Comparison of ENCODE assay signal across 9 cellular contexts in the genomic region with DNA sequence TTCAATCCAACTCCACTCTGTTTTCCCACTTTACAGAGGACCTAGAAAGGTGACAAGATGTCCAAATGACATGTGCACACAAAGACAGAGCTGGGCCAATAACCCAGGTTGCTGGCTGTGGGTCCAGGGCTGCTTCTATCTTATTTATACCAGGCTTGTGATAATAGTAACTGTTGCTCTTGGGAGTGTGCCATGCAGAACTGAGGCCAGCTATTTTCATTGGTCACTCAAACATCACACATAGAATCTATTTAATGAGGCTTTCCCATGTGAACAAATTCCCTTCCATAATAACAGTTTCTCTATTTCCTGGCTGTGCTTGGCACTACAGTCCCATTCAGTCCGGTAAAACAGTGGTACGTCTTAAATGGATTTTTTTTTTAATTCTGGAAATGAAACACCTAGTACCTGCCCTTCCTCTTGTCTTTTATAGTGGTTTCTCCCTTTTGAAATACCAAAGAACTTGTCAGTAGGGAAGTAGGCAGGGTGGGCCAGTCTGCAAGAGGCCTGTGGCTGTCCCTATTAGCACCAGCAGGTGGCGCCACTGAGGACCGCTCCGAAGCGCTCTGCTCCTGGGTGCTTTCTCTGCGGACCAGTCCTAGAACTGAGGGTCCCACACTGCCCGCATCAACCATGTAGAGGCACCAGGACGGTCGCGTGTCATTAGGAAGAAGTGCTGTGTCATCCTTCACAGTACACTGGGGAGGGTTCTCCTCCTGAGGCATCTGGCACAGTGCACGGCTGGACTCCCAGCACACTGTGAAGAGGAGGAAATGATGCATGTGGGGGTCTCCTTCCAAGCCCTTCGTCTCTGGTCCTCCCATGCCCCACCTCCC. TPM values are rescaled to one million over a fixed set of nuclear protein-coding genes. Genes with fewer than 3 reads are reported as not detected.
DNase-seq lines count a peak whose midpoint lies in the region; ATAC-seq and TF ChIP-seq lines count a peak whose summit lies in the region.
"Had no signal": no experiment of that assay in that cellular context is flagged by ENCODE, and none has a peak within 500 bp of the region (broad histone marks: within the 10 kb centered on the region; RNA-seq: fewer than 3 reads in every experiment).

No MANE protein-coding gene starts in this region.

- ATAC-seq in psoas muscle = peak; percentile 34 to 62 (median 60)
- peak; percentile 84 for ATAC-seq in aorta (ENCODE audit: low FRiP score)
- ATAC-seq in esophagus mucosa = no peak

- H3K36me3 Mint-ChIP-seq in HFFc6 (ENCODE audit: low read depth) = peaks cover 4% of the 10 kb centered on the region

- TF ChIP-seq CTCF in HFFc6 (IDR thresholded peaks at IDR 0.05) = peak; percentile 97
- TF ChIP-seq CTCF in Peyer's patch (IDR thresholded peaks at IDR 0.05) = peak in 5 of 6 experiments; percentile 58 to 80 (median 63)
- TF ChIP-seq CTCF in foreskin fibroblast (IDR thresholded peaks at IDR 0.05; ENCODE audit: low read depth, low read length) = peak; percentile 96
- peak; percentile 75 for TF ChIP-seq CTCF in psoas muscle (IDR thresholded peaks at IDR 0.05)

- H3K36me3 ChIP-seq in Peyer's patch (no peaks in the 10 kb centered on the region), psoas muscle (ENCODE audit: insufficient read depth in 1 of 2, low read depth in 1 of 2) (no peaks in the 10 kb centered on the region), aorta (ENCODE audit: control insufficient read depth in 1 of 2, insufficient read depth in 2 of 2, low read length in 1 of 2) (no peaks in the 10 kb centered on the region)

- no peaks in the 10 kb centered on the region for H3K4me1 ChIP-seq in Peyer's patch
- H3K4me1 ChIP-seq in psoas muscle = peaks cover 12% of the 10 kb centered on the region
- peaks cover 0 to 1% of the 10 kb centered on the region in 2 donors for H3K4me1 ChIP-seq in aorta (ENCODE audit: control insufficient read depth in 1 of 2, insufficient read depth in 2 of 2, low read length in 2 of 2)

- H3K9me3 Mint-ChIP-seq in HFFc6 = no peaks in the 10 kb centered on the region
- H3K9me3 Mint-ChIP-seq: T-helper 1 cell treated with Interleukin-12 subunit alpha and Interleukin-12 subunit beta and Interleukin-4 antibody, amounts not matched to agents 30 μg/mL and 1 μg/mL, for 36 hours had no signal

- H3K4me3 ChIP-seq in Peyer's patch = no peak overlapping the region
- no peak overlapping the region for H3K4me3 ChIP-seq in foreskin fibroblast (ENCODE audit: low read depth in 1 of 2, low read length in 2 of 2)
- peak overlapping the region; percentile 9 for H3K4me3 ChIP-seq in psoas muscle
- no peak overlapping the region for H3K4me3 ChIP-seq in aorta (ENCODE audit: low read length in 2 of 2)

- no peak for TF ChIP-seq POLR2A in Peyer's patch (IDR thresholded peaks at IDR 0.05)

- WGBS in psoas muscle, 3 donors = 43 to 49% (median 45%) methylated on average over 13 of the region's 13 CpGs
- 11 to 14% methylated on average over 13 of the region's 13 CpGs for WGBS in aorta, 2 donors

- H3K9me3 ChIP-seq in Peyer's patch (no peaks in the 10 kb centered on the region), psoas muscle (no peaks in the 10 kb centered on the region), aorta (ENCODE audit: control insufficient read depth, low read length) (no peaks in the 10 kb centered on the region)

- peak overlapping the region in 1 of 4 donors; percentile 43 for H3K27ac ChIP-seq in Peyer's patch
- no peak overlapping the region for H3K27ac ChIP-seq in psoas muscle
- peak overlapping the region in 1 of 2 donors; percentile 25 for H3K27ac ChIP-seq in aorta (ENCODE audit: low read depth in 1 of 2, low read length in 2 of 2)

- peaks cover 41% of the 10 kb centered on the region for H3K4me1 Mint-ChIP-seq in HFFc6 (ENCODE audit: low read depth)

- H3K4me3 Mint-ChIP-seq in HFFc6 = no peak overlapping the region
- H3K4me3 Mint-ChIP-seq: T-helper 1 cell treated with Interleukin-12 subunit alpha and Interleukin-12 subunit beta and Interleukin-4 antibody, amounts not matched to agents 30 μg/mL and 1 μg/mL, for 36 hours had no signal

- intact Hi-C loops in psoas muscle (cut with DNase I) (loop anchor here in 1 of 2 donors (5.0 kb wide), 1 partner anchor 362 kb away; a partner anchor contains a TSS), aorta (cut with DNase I) (loop anchor here in 1 of 2 donors (2.0 to 10.0 kb wide), 3 partner anchors 53 to 370 kb away; a partner anchor contains a TSS)

- peak overlapping the region; percentile 24; the same call in 1 of the 2 replicates for H3K27ac Mint-ChIP-seq in HFFc6
- H3K27ac Mint-ChIP-seq: T-helper 1 cell treated with Interleukin-12 subunit alpha and Interleukin-12 subunit beta and Interleukin-4 antibody, amounts not matched to agents 30 μg/mL and 1 μg/mL, for 36 hours had no signal

- peaks cover 5% of the 10 kb centered on the region for H3K27me3 Mint-ChIP-seq in HFFc6 (ENCODE audit: insufficient read depth)

- no peaks in the 10 kb centered on the region for H3K27me3 ChIP-seq in Peyer's patch
- H3K27me3 ChIP-seq in psoas muscle (ENCODE audit: insufficient read depth in 3 of 3, low read length in 2 of 3) = no peaks in the 10 kb centered on the region
- no peaks in the 10 kb centered on the region for H3K27me3 ChIP-seq in aorta (ENCODE audit: control insufficient read depth in 1 of 2, insufficient read depth in 2 of 2, low read length in 1 of 2)

- peak; percentile 84 for DNase-seq in D341Med (ENCODE audit: low spot score)
- DNase-seq in HFFc6 = no peak
- peak; percentile 35 to 77 (median 67) for DNase-seq in Peyer's patch
- DNase-seq in activated T-helper 1 cell treated with anti-CD3 and anti-CD28 coated beads, Interleukin-2, amount 50 U/mL, for 16 hours (ENCODE audit: low read depth in 1 of 2, low spot score in 1 of 2) = peak; percentile 26 to 40
- DNase-seq in foreskin fibroblast = peak in 1 of 2 donors; percentile 78
- peak; percentile 49 to 82 for DNase-seq in psoas muscle
- peak; percentile 77 to 91 for DNase-seq in aorta

RNA-seq across cellular contexts. Expression of a gene that starts 52.1 kb away (rescaled TPM):
- total RNA-seq in HFFc6 (2021; fragmentation: NEBNext Ultra II Directional; extraction: Animal tissue kit (Norgen Biotek cat#: 25700)) = 10 to 100 TPM in 5 of 6 experiments, 1 to 10 TPM in 1; 9.3 to 14.5 (median 13.2) TPM
- total RNA-seq in Peyer's patch (1 to 10 TPM in 3 of 4 donors, under 1 TPM in 1; 0.35 to 2.3 (median 1.8) TPM), psoas muscle (1 to 10 TPM in 3 of 4 donors, under 1 TPM in 1; 0.67 to 2.6 (median 1.4) TPM), aorta (10 to 100 TPM; 14.4 to 19.8 TPM), esophagus mucosa (4.0 TPM)
- polyA plus RNA-seq in psoas muscle (under 1 TPM; 0.38 to 0.67 (median 0.46) TPM), aorta (10 to 100 TPM in 1 of 2 donors, 1 to 10 TPM in 1; 6.0 to 13.1 TPM)
